Comparison of ENCODE assay signal across 9 cellular contexts in the genomic region with DNA sequence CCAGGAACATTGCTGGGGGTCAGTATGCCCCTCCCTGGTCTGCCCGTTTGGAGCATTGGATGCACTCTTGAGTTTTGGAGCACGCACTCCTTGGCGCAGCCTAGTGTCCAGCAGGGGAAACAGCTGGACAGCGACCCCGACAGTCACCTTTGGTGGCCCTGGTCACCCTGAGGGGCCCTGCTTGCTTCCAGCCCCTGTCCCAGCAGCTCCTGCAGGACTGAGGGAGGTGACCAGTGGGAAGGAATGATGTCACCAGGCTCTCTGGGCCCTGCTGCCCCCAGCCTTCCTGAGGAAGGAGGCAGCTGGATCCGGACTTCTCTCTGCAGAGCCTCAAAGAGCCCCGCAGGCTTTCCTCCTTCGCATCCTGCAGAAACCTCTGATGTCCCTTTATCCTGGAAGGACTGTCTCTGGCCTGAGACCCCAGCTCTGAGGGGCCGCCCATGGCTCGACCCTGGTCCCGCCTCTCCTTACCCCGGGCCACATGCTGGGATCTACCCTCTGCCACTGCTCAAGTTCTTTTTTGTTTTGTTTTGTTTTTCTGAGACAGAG. TPM values are rescaled to one million over a fixed set of nuclear protein-coding genes. Genes with fewer than 3 reads are reported as not detected.
A peak's percentile ranks its signal among the peaks of the same experiment; 100 is the strongest.
DNase-seq lines count a peak whose midpoint lies in the region; ATAC-seq and TF ChIP-seq lines count a peak whose summit lies in the region.
"Had no signal": no experiment of that assay in that cellular context is flagged by ENCODE, and none has a peak within 500 bp of the region (broad histone marks: within the 10 kb centered on the region; RNA-seq: fewer than 3 reads in every experiment).

No MANE protein-coding gene starts in this region.

- H3K9me3 Mint-ChIP-seq in activated CD4-positive, alpha-beta T cell treated with anti-CD3 and anti-CD28 coated beads, Interleukin-2, amount 10 ng/mL, durations not matched to agents 7 days and 5 days: no peaks in the 10 kb centered on the region

- H3K4me1 Mint-ChIP-seq in activated CD4-positive, alpha-beta T cell treated with anti-CD3 and anti-CD28 coated beads, Interleukin-2, amount 10 ng/mL, durations not matched to agents 7 days and 5 days: peaks cover 65% of the 10 kb centered on the region

- H3K27me3 Mint-ChIP-seq in activated CD4-positive, alpha-beta T cell treated with anti-CD3 and anti-CD28 coated beads, Interleukin-2, amount 10 ng/mL, durations not matched to agents 7 days and 5 days: no peaks in the 10 kb centered on the region

- H3K27ac Mint-ChIP-seq in activated CD4-positive, alpha-beta T cell treated with anti-CD3 and anti-CD28 coated beads, Interleukin-2, amount 10 ng/mL, durations not matched to agents 7 days and 5 days: peak overlapping the region; percentile 89

- no peaks in the 10 kb centered on the region for H3K9me3 ChIP-seq in adrenal gland (replicated peaks in 1 of 3)
- H3K9me3 ChIP-seq in thoracic aorta: no peaks in the 10 kb centered on the region

- H3K27me3 ChIP-seq in adrenal gland (no peaks in the 10 kb centered on the region), thoracic aorta (replicated peaks; ENCODE audit: insufficient read depth) (no peaks in the 10 kb centered on the region)

- no peaks in the 10 kb centered on the region for H3K36me3 ChIP-seq in adrenal gland (replicated peaks in 1 of 2)
- H3K36me3 ChIP-seq in thoracic aorta: no peaks in the 10 kb centered on the region

- CTCF ChIA-PET in activated CD4-positive, alpha-beta T cell treated with anti-CD3 and anti-CD28 coated beads, Interleukin-2, amount 10 ng/mL, durations not matched to agents 7 days and 5 days (lab: Charles Lee): interaction anchor here (1.0 to 5.6 kb wide), 6 partner anchors 11 to 45 kb away, joined by 3 to 38 read pairs (median 4); partner anchors contain the start of gene ZSCAN10

- peak overlapping the region; percentile 69 for H3K4me3 Mint-ChIP-seq in activated CD4-positive, alpha-beta T cell treated with anti-CD3 and anti-CD28 coated beads, Interleukin-2, amount 10 ng/mL, durations not matched to agents 7 days and 5 days

- WGBS in adrenal gland, 4 donors: 53 to 69% (median 60%) methylated on average over 8 to 12 of the region's 12 CpGs

- no peak for ATAC-seq in thoracic aorta (ENCODE audit: insufficient number of reproducible peaks, low FRiP score, low read depth)

- no peak for DNase-seq in activated CD4-positive, alpha-beta T cell treated with anti-CD3 and anti-CD28 coated beads, Interleukin-2, amount 10 ng/mL, durations not matched to agents 7 days and 5 days
- DNase-seq in activated CD4-positive, alpha-beta T cell treated with anti-CD3 and anti-CD28 coated beads for 4 hours: no peak
- DNase-seq in adrenal gland (peak; percentile 33 to 73 (median 48)), left kidney (ENCODE audit: low read depth, low spot score) (peak; percentile 70), thoracic aorta (ENCODE audit: low spot score) (no peak), SKM-1 (lab: John Stamatoyannopoulos, UW; ENCODE audit: unreplicated experiment) (no peak), NCI-H1105 treated with DMSO at 0.1 percent for 48 hours (lab: John Stamatoyannopoulos, UW) (no peak)
- no peak for DNase-seq in effector CD8-positive, alpha-beta T cell (lab: John Stamatoyannopoulos, UW)
- DNase-seq: GOT3 had no signal

- H3K27ac ChIP-seq in adrenal gland (peak overlapping the region in 2 of 5 donors; percentile 34 to 51), thoracic aorta (no peak overlapping the region)

- peak overlapping the region in 1 of 4 donors; percentile 36 for H3K4me3 ChIP-seq in adrenal gland
- peak overlapping the region; percentile 60 for H3K4me3 ChIP-seq in thoracic aorta

- H3K36me3 Mint-ChIP-seq in activated CD4-positive, alpha-beta T cell treated with anti-CD3 and anti-CD28 coated beads, Interleukin-2, amount 10 ng/mL, durations not matched to agents 7 days and 5 days (ENCODE audit: low read depth): peaks cover 15% of the 10 kb centered on the region

- TF ChIP-seq CTCF in adrenal gland (IDR thresholded peaks at IDR 0.05) (peak in 1 of 6 experiments; percentile 27), thoracic aorta (IDR thresholded peaks at IDR 0.05) (no peak)

- H3K4me1 ChIP-seq in adrenal gland (replicated peaks in 1 of 2) (peaks cover 0 to 4% of the 10 kb centered on the region in 2 donors), thoracic aorta (ENCODE audit: control insufficient read depth in 1 of 2, low read depth in 2 of 2) (peaks cover 0 to 5% of the 10 kb centered on the region in 2 donors)

- POLR2A ChIA-PET in activated CD4-positive, alpha-beta T cell treated with anti-CD3 and anti-CD28 coated beads, Interleukin-2, amount 10 ng/mL, durations not matched to agents 7 days and 5 days (lab: Charles Lee): no interaction called here

- intact Hi-C loops in adrenal gland (cut with DNase I): no loop called here

- no peak for TF ChIP-seq POLR2A in adrenal gland (IDR thresholded peaks at IDR 0.05)

RNA-seq across cellular contexts. Expression of gene ZSCAN10, which starts 11.8 kb away (rescaled TPM):
- under 1 TPM; 0.29 to 0.35 TPM for total RNA-seq in activated CD4-positive, alpha-beta T cell treated with anti-CD3 and anti-CD28 coated beads, Interleukin-2, amount 10 ng/mL, durations not matched to agents 7 days and 5 days
- total RNA-seq in adrenal gland (under 1 TPM in 2 of 8 donors, not detected in 6; 0.15 to 0.50 TPM), thoracic aorta (not detected)
- polyA plus RNA-seq in adrenal gland: under 1 TPM in 1 of 3 donors, not detected in 2; 0.13 TPM

RNA-seq across cellular contexts. Expression of gene IL32, which starts 21.9 kb away (rescaled TPM):
- total RNA-seq in activated CD4-positive, alpha-beta T cell treated with anti-CD3 and anti-CD28 coated beads, Interleukin-2, amount 10 ng/mL, durations not matched to agents 7 days and 5 days: 1,000 to 10,000 TPM; 2,973 to 3,212 TPM
- total RNA-seq in adrenal gland: 100 to 1,000 TPM in 1 of 8 donors, 10 to 100 TPM in 6, 1 to 10 TPM in 1; 8.8 to 106 (median 23.1) TPM
- 100 to 1,000 TPM in 2 of 3 donors, 10 to 100 TPM in 1; 19.9 to 127 (median 118) TPM for polyA plus RNA-seq in adrenal gland
- total RNA-seq in thoracic aorta: 10 to 100 TPM; 42.4 to 55.4 TPM

RNA-seq across cellular contexts. Expression of gene ZNF205, which starts 25.1 kb away (rescaled TPM):
- total RNA-seq in activated CD4-positive, alpha-beta T cell treated with anti-CD3 and anti-CD28 coated beads, Interleukin-2, amount 10 ng/mL, durations not matched to agents 7 days and 5 days: not detected
- total RNA-seq in adrenal gland (10 to 100 TPM; 10.1 to 25.5 (median 15.2) TPM), thoracic aorta (10 to 100 TPM; 16.4 to 19.4 TPM)
- polyA plus RNA-seq in adrenal gland: 10 to 100 TPM in 2 of 3 donors, 1 to 10 TPM in 1; 3.8 to 86.1 (median 33.9) TPM

RNA-seq across cellular contexts. Expression of gene MMP25, which starts 41.0 kb away (rescaled TPM):
- 10 to 100 TPM; 18.1 to 19.8 TPM for total RNA-seq in activated CD4-positive, alpha-beta T cell treated with anti-CD3 and anti-CD28 coated beads, Interleukin-2, amount 10 ng/mL, durations not matched to agents 7 days and 5 days
- total RNA-seq in adrenal gland (under 1 TPM in 7 of 8 donors, not detected in 1; 0.14 to 0.65 (median 0.43) TPM), thoracic aorta (1 to 10 TPM in 1 of 2 donors, not detected in 1; 4.2 TPM)
- 1 to 10 TPM in 1 of 3 donors, under 1 TPM in 2; 0.09 to 3.1 (median 0.47) TPM for polyA plus RNA-seq in adrenal gland

RNA-seq across cellular contexts. Expression of gene ZNF213, which starts 47.5 kb away (rescaled TPM):
- total RNA-seq in activated CD4-positive, alpha-beta T cell treated with anti-CD3 and anti-CD28 coated beads, Interleukin-2, amount 10 ng/mL, durations not matched to agents 7 days and 5 days: 10 to 100 TPM in 1 of 2 experiments, 1 to 10 TPM in 1; 9.9 to 11.1 TPM
- 10 to 100 TPM in 7 of 8 donors, 1 to 10 TPM in 1; 9.5 to 19.3 (median 14.0) TPM for total RNA-seq in adrenal gland
- polyA plus RNA-seq in adrenal gland: 10 to 100 TPM in 2 of 3 donors, 1 to 10 TPM in 1; 4.2 to 19.5 (median 10.4) TPM
- total RNA-seq in thoracic aorta: 10 to 100 TPM in 1 of 2 donors, 1 to 10 TPM in 1; 5.9 to 16.2 TPM

Comparison
In these comparisons a context has a peak if more than half of its experiments do, and no peak if none do; other contexts are left out.
1. DNase-seq: peak in adrenal gland (7 of 7) and left kidney (single experiment); none in activated CD4-positive, alpha-beta T cell treated with anti-CD3 and anti-CD28 coated beads, Interleukin-2, amount 10 ng/mL, durations not matched to agents 7 days and 5 days (single experiment), activated CD4-positive, alpha-beta T cell treated with anti-CD3 and anti-CD28 coated beads for 4 hours (0 of 2), thoracic aorta (single experiment), effector CD8-positive, alpha-beta T cell (single experiment), SKM-1 (single experiment) and NCI-H1105 treated with DMSO at 0.1 percent for 48 hours (single experiment).
2. RNA of gene IL32, which starts 21.9 kb away (total RNA-seq): 2,973 to 3,212 TPM in activated CD4-positive, alpha-beta T cell treated with anti-CD3 and anti-CD28 coated beads, Interleukin-2, amount 10 ng/mL, durations not matched to agents 7 days and 5 days; 42.4 to 55.4 TPM in thoracic aorta and 8.8 to 106 TPM in adrenal gland; every median in the first group is over 10 times any median in the second.
3. RNA of gene ZNF205, which starts 25.1 kb away (total RNA-seq): 16.4 to 19.4 TPM in thoracic aorta and 10.1 to 25.5 TPM in adrenal gland; not detected in activated CD4-positive, alpha-beta T cell treated with anti-CD3 and anti-CD28 coated beads, Interleukin-2, amount 10 ng/mL, durations not matched to agents 7 days and 5 days; every median in the first group is over 10 times any median in the second.